ENCODE assay signal across 19 cellular contexts in genomic region chr4:168790898-168791297, GRCh38.
DNase-seq lines count a peak whose midpoint lies in the region; ATAC-seq and TF ChIP-seq lines count a peak whose summit lies in the region.
"Had no signal": no experiment of that assay in that cellular context is flagged by ENCODE, and none has a peak within 500 bp of the region (broad histone marks: within the 10 kb centered on the region; RNA-seq: fewer than 3 reads in every experiment).

No MANE protein-coding gene starts in this region.

- H3K9ac ChIP-seq in neuronal stem cell (ENCODE audit: low read depth, low read length, poor library complexity) = no peak overlapping the region
- H3K9ac ChIP-seq: BLaER1 had no signal

- no peak overlapping the region for H3K4ac ChIP-seq in neuronal stem cell (ENCODE audit: low read length)

- H3K27ac ChIP-seq in left ventricle myocardium inferior (replicated peaks) = peak overlapping the region; percentile 54
- H3K27ac ChIP-seq in neuronal stem cell (replicated peaks; ENCODE audit: low read length) = no peak overlapping the region
- H3K27ac ChIP-seq: BLaER1 had no signal

- ATAC-seq in left cardiac atrium (no peak), left ventricle myocardium superior (peak; percentile 48), GM19023 (IDR thresholded peaks at IDR 0.05; ENCODE audit: unreplicated experiment) (no peak), GM21529 (IDR thresholded peaks at IDR 0.05; ENCODE audit: unreplicated experiment) (no peak), HG02852 (IDR thresholded peaks at IDR 0.05; ENCODE audit: unreplicated experiment) (no peak)
- ATAC-seq: CD8-positive, alpha-beta T cell; GM12878 had no signal

- H3K4me3 ChIP-seq in left ventricle myocardium inferior (no peak overlapping the region), neuronal stem cell (ENCODE audit: low read length in 2 of 2) (no peak overlapping the region)
- H3K4me3 ChIP-seq: BLaER1, GM12878 had no signal

- H3K18ac ChIP-seq in neuronal stem cell (ENCODE audit: low read length) = peak overlapping the region; percentile 92

- no peak overlapping the region for H2BK12ac ChIP-seq in neuronal stem cell (ENCODE audit: low read length)

- H2BK120ac ChIP-seq in neuronal stem cell (ENCODE audit: low read depth, low read length) = no peak overlapping the region

- peaks cover 25% of the 10 kb centered on the region for H3K4me1 ChIP-seq in left ventricle myocardium inferior
- peaks cover 0 to 8% of the 10 kb centered on the region in 2 donors for H3K4me1 ChIP-seq in neuronal stem cell (ENCODE audit: control insufficient read depth in 2 of 2, insufficient read depth in 1 of 2, low read depth in 1 of 2, low read length in 2 of 2)

- H3K27me3 ChIP-seq in left ventricle myocardium inferior (ENCODE audit: low read depth) (no peaks in the 10 kb centered on the region), neuronal stem cell (ENCODE audit: control insufficient read depth in 3 of 3, insufficient read depth in 3 of 3, low read depth in 1 of 3, low read length in 3 of 3) (no peaks in the 10 kb centered on the region)
- H3K27me3 ChIP-seq: BLaER1 had no signal

- H3K9me3 ChIP-seq in left ventricle myocardium inferior (replicated peaks) (no peaks in the 10 kb centered on the region), neuronal stem cell (replicated peaks in 1 of 2; ENCODE audit: control insufficient read depth in 2 of 2, insufficient read depth in 1 of 2, low read depth in 1 of 2, low read length in 2 of 2) (peaks cover 0 to 3% of the 10 kb centered on the region in 2 donors)
- H3K9me3 ChIP-seq: BLaER1 had no signal

- H2BK15ac ChIP-seq in neuronal stem cell (ENCODE audit: low read length) = no peak overlapping the region

- H2AFZ ChIP-seq in neuronal stem cell (ENCODE audit: low read length) = no peak overlapping the region

- no peaks in the 10 kb centered on the region for H3K36me3 ChIP-seq in left ventricle myocardium inferior
- H3K36me3 ChIP-seq in neuronal stem cell (replicated peaks in 1 of 2; ENCODE audit: control insufficient read depth in 2 of 2, insufficient read depth in 2 of 2, low read length in 2 of 2) = no peaks in the 10 kb centered on the region
- H3K36me3 ChIP-seq: BLaER1 had no signal

- H3K4me2 ChIP-seq in neuronal stem cell (ENCODE audit: insufficient read depth, low read length, poor library complexity, severe bottlenecking) = no peak overlapping the region
- H3K4me2 ChIP-seq: BLaER1 had no signal

- DNase-seq in left ventricle myocardium inferior = no peak
- DNase-seq in left cardiac atrium = no peak
- no peak for DNase-seq in left ventricle myocardium superior
- no peak for DNase-seq in neuronal stem cell (ENCODE audit: low spot score)
- DNase-seq: Calu3; CD8-positive, alpha-beta T cell; DMS53; EL; HFFc6; KBM-7; NCI-H1417 treated with DMSO at 0.1 percent for 48 hours; NCI-H187 treated with DMSO at 0.1 percent for 48 hours; NCI-H226; NCI-H524 had no signal

- intact Hi-C loops in left ventricle myocardium inferior (cut with micrococcal nuclease) = no loop called here
- intact Hi-C loops in left cardiac atrium (cut with DNase I) = no loop called here
- intact Hi-C loops in left ventricle myocardium superior (cut with micrococcal nuclease) = no loop called here

- H3K14ac ChIP-seq in neuronal stem cell (ENCODE audit: low read length) = no peak overlapping the region

- H4K8ac ChIP-seq in neuronal stem cell (ENCODE audit: low read depth, low read length) = no peak overlapping the region

- H2BK5ac ChIP-seq in neuronal stem cell (ENCODE audit: low read length) = no peak overlapping the region

- no peak overlapping the region for H4K91ac ChIP-seq in neuronal stem cell (ENCODE audit: low read depth, low read length, poor library complexity)

- H2AK5ac ChIP-seq in neuronal stem cell (ENCODE audit: low read depth, low read length) = no peak overlapping the region

- no peaks in the 10 kb centered on the region for H3K79me1 ChIP-seq in neuronal stem cell (ENCODE audit: low read depth, low read length)

- H3K23ac ChIP-seq in neuronal stem cell (ENCODE audit: low read depth, low read length, poor library complexity) = no peak overlapping the region

- TF ChIP-seq CTCF in left ventricle myocardium inferior (IDR thresholded peaks at IDR 0.05; ENCODE audit: borderline replicate concordance) = no peak
